Comparison of ENCODE assay signal across 2 cellular contexts in genomic region chr7:18499407-18500197, GRCh38.
TF ChIP-seq lines count a peak whose summit lies in the region.

No MANE protein-coding gene starts in this region.

TF ChIP-seq in liver, 16 proteins besides CTCF, POLR2A, EP300 and RAD21:
- peak; percentile 60 for TF ChIP-seq REST (IDR thresholded peaks at IDR 0.05)
- TF ChIP-seq TAF1 (conservative IDR thresholded peaks at IDR 0.05): no peak
- peak in 1 of 2 donors; percentile 39 for TF ChIP-seq HNF4A (conservative IDR thresholded peaks at IDR 0.05)
- no peak for TF ChIP-seq HNF4G (IDR thresholded peaks at IDR 0.05)
- TF ChIP-seq JUND (IDR thresholded peaks at IDR 0.05): peak in 1 of 2 donors; percentile 30
- peak; percentile 68 for TF ChIP-seq FOXA2 (IDR thresholded peaks at IDR 0.05)
- no peak for TF ChIP-seq EGR1 (IDR thresholded peaks at IDR 0.05; ENCODE audit: low read depth in 2 of 2)
- no peak for TF ChIP-seq GABPA (IDR thresholded peaks at IDR 0.05 in 1 of 2, conservative IDR thresholded peaks at IDR 0.05 in 1 of 2)
- no peak for TF ChIP-seq MAX (IDR thresholded peaks at IDR 0.05)
- TF ChIP-seq SP1 (IDR thresholded peaks at IDR 0.05): peak; percentile 22
- TF ChIP-seq FOXA1 (IDR thresholded peaks at IDR 0.05): peak; percentile 22
- no peak for TF ChIP-seq ATF3 (IDR thresholded peaks at IDR 0.05)
- TF ChIP-seq NR2F2 (IDR thresholded peaks at IDR 0.05): no peak
- peak; percentile 33 for TF ChIP-seq ZBTB33 (IDR thresholded peaks at IDR 0.05)
- TF ChIP-seq YY1 (IDR thresholded peaks at IDR 0.05): no peak
- no peak for TF ChIP-seq RXRA (IDR thresholded peaks at IDR 0.05)
TF ChIP-seq in liver: peak in this region for 7.

TF ChIP-seq in HepG2, 621 proteins besides CTCF, POLR2A, EP300 and RAD21 (continued from another document):
- TF ChIP-seq ZUFSP (CRISPR knock-in tag; IDR thresholded peaks at IDR 0.05; ENCODE audit: borderline replicate concordance) (no peak), ZNF280D (CRISPR knock-in tag; IDR thresholded peaks at IDR 0.05) (no peak), CENPX (CRISPR knock-in tag; IDR thresholded peaks at IDR 0.05) (no peak), REPIN1 (CRISPR knock-in tag; IDR thresholded peaks at IDR 0.05; ENCODE audit: borderline replicate concordance, low read depth) (no peak), ZNF598 (CRISPR knock-in tag; IDR thresholded peaks at IDR 0.05; ENCODE audit: borderline replicate concordance) (no peak), BORCS8-MEF2B (CRISPR knock-in tag; IDR thresholded peaks at IDR 0.05) (no peak), ZFP62 (CRISPR knock-in tag; IDR thresholded peaks at IDR 0.05) (no peak), ZNF567 (CRISPR knock-in tag; IDR thresholded peaks at IDR 0.05; ENCODE audit: borderline replicate concordance) (no peak), SETDB1 (CRISPR knock-in tag; IDR thresholded peaks at IDR 0.05; ENCODE audit: borderline replicate concordance) (no peak), IKZF5 (CRISPR knock-in tag; IDR thresholded peaks at IDR 0.05) (no peak), HBP1 (CRISPR knock-in tag; IDR thresholded peaks at IDR 0.05; ENCODE audit: low read depth) (no peak), PCBP2 (optimal IDR thresholded peaks at IDR 0.05; ENCODE audit: low read depth, low read length, poor library complexity, severe bottlenecking) (no peak)
